Comparison of ENCODE assay signal across 8 cellular contexts in the genomic region with DNA sequence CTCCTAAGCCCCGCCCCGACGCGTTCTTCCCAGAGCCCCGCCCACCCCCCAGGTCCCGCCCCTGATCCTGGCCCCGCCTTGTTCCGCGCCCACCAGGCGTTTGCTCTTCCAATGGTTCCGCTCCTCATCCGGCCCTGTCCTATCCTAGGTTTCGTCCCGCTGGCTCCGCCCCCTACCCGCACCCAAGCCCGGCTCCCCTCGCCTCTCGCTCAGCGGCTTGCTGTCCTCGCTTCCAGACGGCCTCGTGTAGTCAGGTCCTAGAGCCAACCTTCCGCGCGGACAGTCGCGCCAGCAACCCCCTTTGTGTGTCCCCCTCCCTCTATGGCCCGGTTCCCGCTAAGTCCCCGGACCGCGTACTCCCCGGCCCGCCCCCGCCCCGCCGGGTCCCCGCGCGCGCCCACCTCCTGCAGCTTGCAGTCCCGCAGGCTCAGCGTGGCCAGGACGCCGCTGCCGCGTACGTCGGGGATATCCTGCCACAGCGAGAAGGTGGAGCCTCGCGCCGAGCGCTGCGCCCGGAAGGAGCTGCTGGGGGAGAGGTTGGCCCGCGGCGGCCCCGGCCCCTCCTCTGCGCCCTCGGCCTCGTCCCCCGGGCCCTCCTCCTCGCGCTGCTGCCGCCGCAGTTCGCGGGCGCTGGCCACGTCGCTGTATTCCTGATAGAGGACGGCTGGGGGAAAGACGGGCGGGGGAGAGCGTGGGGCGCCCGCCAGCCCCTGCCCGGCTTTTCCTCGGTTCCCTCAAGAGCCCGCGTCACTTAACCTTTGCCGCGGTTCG. TPM values are rescaled to one million over a fixed set of nuclear protein-coding genes. Genes with fewer than 3 reads are reported as not detected.
A peak's percentile ranks its signal among the peaks of the same experiment; 100 is the strongest.
DNase-seq lines count a peak whose midpoint lies in the region; ATAC-seq and TF ChIP-seq lines count a peak whose summit lies in the region.

No MANE protein-coding gene starts in this region.

- POLR2A ChIA-PET in activated CD4-positive, alpha-beta memory T cell treated with anti-CD3 and anti-CD28 coated beads for 36 hours (lab: Charles Lee), result interaction anchor here (0.6 to 1.7 kb wide), 5 partner anchors 10 to 145 kb away, joined by 3 to 12 read pairs (median 3); a partner anchor contains a TSS

- H3K4me3 Mint-ChIP-seq in activated CD4-positive, alpha-beta memory T cell treated with anti-CD3 and anti-CD28 coated beads for 36 hours, result peak overlapping the region; percentile 80

- H3K36me3 ChIP-seq in lung (ENCODE audit: control insufficient read depth in 2 of 2, insufficient read depth in 2 of 2, low read length in 2 of 2), result peaks cover 0 to 5% of the 10 kb centered on the region in 2 donors

- H3K4me3 ChIP-seq in lung, result peak overlapping the region; percentile 14

- ATAC-seq in GM19395 (IDR thresholded peaks at IDR 0.05; ENCODE audit: unreplicated experiment) (peak; percentile 72), HG03521 (IDR thresholded peaks at IDR 0.05; ENCODE audit: unreplicated experiment) (peak; percentile 70), lung (ENCODE audit: insufficient read depth, low FRiP score) (peak; percentile 95)

- intact Hi-C loops in activated CD4-positive, alpha-beta memory T cell treated with anti-CD3 and anti-CD28 coated beads for 36 hours (cut with micrococcal nuclease), result loop anchor here (1.0 kb wide), 4 partner anchors 11 to 161 kb away; a partner anchor contains a TSS

- H3K27ac ChIP-seq in lung (ENCODE audit: low read depth in 1 of 2, low read length in 1 of 2), result peak overlapping the region; percentile 86 to 90

- peak overlapping the region; percentile 91 for H3K27ac Mint-ChIP-seq in activated CD4-positive, alpha-beta memory T cell treated with anti-CD3 and anti-CD28 coated beads for 36 hours

- H3K4me1 ChIP-seq in lung (ENCODE audit: control insufficient read depth in 2 of 2, insufficient read depth in 2 of 2, low read length in 2 of 2), result peaks cover 0 to 2% of the 10 kb centered on the region in 2 donors

- no peak for TF ChIP-seq CTCF in lung (IDR thresholded peaks at IDR 0.05; ENCODE audit: control extremely low read depth, extremely low read depth)

- WGBS in lung, 2 donors, result 0 to 1% methylated on average over 71 to 87 of the region's 87 CpGs

- H3K4me1 Mint-ChIP-seq in activated CD4-positive, alpha-beta memory T cell treated with anti-CD3 and anti-CD28 coated beads for 36 hours (ENCODE audit: low read depth), result peaks cover 12% of the 10 kb centered on the region

- H3K9me3 ChIP-seq in lung (ENCODE audit: control insufficient read depth in 2 of 2, insufficient read depth in 1 of 2, low read length in 1 of 2), result no peaks in the 10 kb centered on the region

- no peaks in the 10 kb centered on the region for H3K9me3 Mint-ChIP-seq in activated CD4-positive, alpha-beta memory T cell treated with anti-CD3 and anti-CD28 coated beads for 36 hours

- CTCF ChIA-PET in activated CD4-positive, alpha-beta memory T cell treated with anti-CD3 and anti-CD28 coated beads for 36 hours (lab: Charles Lee), result interaction anchor here (1.0 to 4.4 kb wide), 4 partner anchors 11 to 157 kb away, joined by 3 to 31 read pairs (median 5); no protein-coding TSS in a partner anchor

- H3K27me3 Mint-ChIP-seq in activated CD4-positive, alpha-beta memory T cell treated with anti-CD3 and anti-CD28 coated beads for 36 hours, result no peaks in the 10 kb centered on the region

- peak; percentile 24 to 88 (median 79) for DNase-seq in C1 segment of cervical spinal cord (lab: John Stamatoyannopoulos, UW)
- peak; percentile 87 for DNase-seq in NCI-H748 treated with DMSO at 0.1 percent for 48 hours (lab: John Stamatoyannopoulos, UW)
- DNase-seq in activated CD4-positive, alpha-beta memory T cell treated with anti-CD3 and anti-CD28 coated beads for 36 hours, result peak; percentile 96
- DNase-seq in ecto neural progenitor cell (ENCODE audit: low spot score), result peak; percentile 97
- peak; percentile 98 for DNase-seq in lung (ENCODE audit: low spot score)
- peak; percentile 82 to 85 (median 83) for DNase-seq in stimulated activated CD4-positive, alpha-beta T cell treated with anti-CD3 and anti-CD28 coated beads, TNF-alpha, amount 100 ng/mL, for 1 hour (ENCODE audit: low read depth in 3 of 3, low spot score in 1 of 3)

- peaks cover 5% of the 10 kb centered on the region for H3K36me3 Mint-ChIP-seq in activated CD4-positive, alpha-beta memory T cell treated with anti-CD3 and anti-CD28 coated beads for 36 hours

- H3K27me3 ChIP-seq in lung (ENCODE audit: control insufficient read depth, insufficient read depth), result no peaks in the 10 kb centered on the region

RNA-seq across cellular contexts. Expression of a gene that starts 5.7 kb away (rescaled TPM):
- 1 to 10 TPM; 7.0 to 7.1 TPM for total RNA-seq in activated CD4-positive, alpha-beta memory T cell treated with anti-CD3 and anti-CD28 coated beads for 36 hours
- 10 to 100 TPM; 17.1 to 17.3 TPM for total RNA-seq in lung
- polyA plus RNA-seq in lung, result 10 to 100 TPM in 1 of 2 donors, 1 to 10 TPM in 1; 9.5 to 12.5 TPM

RNA-seq across cellular contexts. Expression of a gene that starts 30.3 kb away (rescaled TPM):
- total RNA-seq in activated CD4-positive, alpha-beta memory T cell treated with anti-CD3 and anti-CD28 coated beads for 36 hours, result 1 to 10 TPM; 3.9 to 5.0 TPM
- 10 to 100 TPM in 1 of 2 donors, 1 to 10 TPM in 1; 4.5 to 13.7 TPM for total RNA-seq in lung
- 1 to 10 TPM; 5.3 to 5.9 TPM for polyA plus RNA-seq in lung

RNA-seq across cellular contexts. Expression of a gene that starts 50.9 kb away (rescaled TPM):
- total RNA-seq in activated CD4-positive, alpha-beta memory T cell treated with anti-CD3 and anti-CD28 coated beads for 36 hours, result under 1 TPM; 0.22 to 0.33 TPM
- total RNA-seq in lung, result 10 to 100 TPM; 21.3 to 35.6 TPM
- 10 to 100 TPM; 17.5 to 19.8 TPM for polyA plus RNA-seq in lung

Comparison
In these comparisons a context has a peak if more than half of its experiments do, and no peak if none do; other contexts are left out.
1. Peak in every context shown above with its lines: DNase-seq, ATAC-seq, H3K4me3 ChIP-seq and H3K27ac ChIP-seq.
2. RNA of a gene that starts 50.9 kb away (total RNA-seq): 21.3 to 35.6 TPM in lung; 0.22 to 0.33 TPM in activated CD4-positive, alpha-beta memory T cell treated with anti-CD3 and anti-CD28 coated beads for 36 hours; every median in the first group is over 10 times any median in the second.